Comparison of ENCODE assay signal across 18 cellular contexts in genomic region chr2:12607971-12608370, GRCh38.
DNase-seq lines count a peak whose midpoint lies in the region; TF ChIP-seq lines count a peak whose summit lies in the region.
"Had no signal": no experiment of that assay in that cellular context is flagged by ENCODE, and none has a peak within 500 bp of the region (broad histone marks: within the 10 kb centered on the region; RNA-seq: fewer than 3 reads in every experiment).

No MANE protein-coding gene starts in this region.

- TF ChIP-seq CTCF in fibroblast of mammary gland (conservative IDR thresholded peaks at IDR 0.05; ENCODE audit: control insufficient read depth, insufficient read depth, low read depth, low read length) (no peak), endothelial cell (IDR thresholded peaks at IDR 0.05; ENCODE audit: unreplicated experiment) (no peak)

- peaks cover 12% of the 10 kb centered on the region for H3K4me1 Mint-ChIP-seq in T-helper 2 cell treated with Interferon-gamma antibody and Interleukin-4, amounts not matched to agents 5 μg/mL and 100 μg/mL, for 36 hours (ENCODE audit: low read depth)
- peaks cover 11% of the 10 kb centered on the region for H3K4me1 Mint-ChIP-seq in endothelial cell (ENCODE audit: unreplicated experiment)

- in situ Hi-C loops in ACHN (cut with HindIII; ENCODE audit: low pct_ligation_motif_present, low pct_unique_long_range_greater_than_20kb, low sequenced_read_pairs), result no loop called here

- DNase-seq in stimulated activated CD4-positive, alpha-beta T cell treated with anti-CD3 and anti-CD28 coated beads, Interleukin-1b, Interleukin-23, amount 100 ng/mL, for 48 hours, result peak; percentile 23
- no peak for DNase-seq in stimulated activated CD4-positive, alpha-beta T cell treated with anti-CD3 and anti-CD28 coated beads, Interleukin-4, amount 100 ng/mL, for 1 hour
- DNase-seq in T-helper 2 cell treated with Interferon-gamma antibody and Interleukin-4, amounts not matched to agents 5 μg/mL and 100 μg/mL, for 36 hours (ENCODE audit: low spot score), result peak; percentile 12
- DNase-seq in fibroblast of mammary gland (ENCODE audit: low read depth), result peak; percentile 34
- no peak for DNase-seq in Kasumi-1 (lab: John Stamatoyannopoulos, UW)
- DNase-seq in ACHN, result no peak
- no peak for DNase-seq in endothelial cell (ENCODE audit: low spot score)
- DNase-seq: activated gamma-delta T cell, AML-193, colonic mucosa, H9, left lung, NCI-H1930, NCI-H446 treated with DMSO at 0.1 percent for 48 hours, WERI-Rb-1 had no signal

- H3K27me3 Mint-ChIP-seq in T-helper 2 cell treated with Interferon-gamma antibody and Interleukin-4, amounts not matched to agents 5 μg/mL and 100 μg/mL, for 36 hours (ENCODE audit: low read depth), result peaks cover 18% of the 10 kb centered on the region
- peaks cover 3% of the 10 kb centered on the region for H3K27me3 Mint-ChIP-seq in endothelial cell (ENCODE audit: unreplicated experiment)

- peaks cover 1% of the 10 kb centered on the region for H3K36me3 Mint-ChIP-seq in T-helper 2 cell treated with Interferon-gamma antibody and Interleukin-4, amounts not matched to agents 5 μg/mL and 100 μg/mL, for 36 hours (ENCODE audit: low read depth)
- H3K36me3 Mint-ChIP-seq in endothelial cell (ENCODE audit: low read depth, unreplicated experiment), result no peaks in the 10 kb centered on the region

- H3K4me3 ChIP-seq in fibroblast of mammary gland (ENCODE audit: control insufficient read depth, low read depth, low read length), result no peak overlapping the region
- H3K4me3 ChIP-seq: colonic mucosa, left lung, right atrium auricular region, vagina had no signal

- no peak overlapping the region for H3K27ac Mint-ChIP-seq in T-helper 2 cell treated with Interferon-gamma antibody and Interleukin-4, amounts not matched to agents 5 μg/mL and 100 μg/mL, for 36 hours
- no peak overlapping the region for H3K27ac Mint-ChIP-seq in endothelial cell (ENCODE audit: unreplicated experiment)
- H3K27ac Mint-ChIP-seq: H9, IgD-negative memory B cell had no signal

- H3K4me3 Mint-ChIP-seq in T-helper 2 cell treated with Interferon-gamma antibody and Interleukin-4, amounts not matched to agents 5 μg/mL and 100 μg/mL, for 36 hours, result no peak overlapping the region
- H3K4me3 Mint-ChIP-seq in endothelial cell (ENCODE audit: unreplicated experiment), result no peak overlapping the region
- H3K4me3 Mint-ChIP-seq: H9, IgD-negative memory B cell had no signal

- no peaks in the 10 kb centered on the region for H3K9me3 Mint-ChIP-seq in T-helper 2 cell treated with Interferon-gamma antibody and Interleukin-4, amounts not matched to agents 5 μg/mL and 100 μg/mL, for 36 hours
- no peaks in the 10 kb centered on the region for H3K9me3 Mint-ChIP-seq in endothelial cell (ENCODE audit: unreplicated experiment)
- H3K9me3 Mint-ChIP-seq: H9 had no signal

Comparison
In these comparisons a context has a peak if more than half of its experiments do, and no peak if none do; other contexts are left out.
1. DNase-seq: peak in stimulated activated CD4-positive, alpha-beta T cell treated with anti-CD3 and anti-CD28 coated beads, Interleukin-1b, Interleukin-23, amount 100 ng/mL, for 48 hours (single experiment), T-helper 2 cell treated with Interferon-gamma antibody and Interleukin-4, amounts not matched to agents 5 μg/mL and 100 μg/mL, for 36 hours (single experiment) and fibroblast of mammary gland (single experiment); none in stimulated activated CD4-positive, alpha-beta T cell treated with anti-CD3 and anti-CD28 coated beads, Interleukin-4, amount 100 ng/mL, for 1 hour (single experiment), Kasumi-1 (0 of 2), ACHN (single experiment) and endothelial cell (single experiment).